Comparison of ENCODE assay signal across 30 cellular contexts in genomic region chr1:209205039-209205438, GRCh38.
"Had no signal": no experiment of that assay in that cellular context is flagged by ENCODE, and none has a peak within 500 bp of the region (broad histone marks: within the 10 kb centered on the region; RNA-seq: fewer than 3 reads in every experiment).

No MANE protein-coding gene starts in this region.

- H3K27me3 ChIP-seq: SJCRH30 had no signal

- H3K9me3 ChIP-seq: adrenal gland, body of pancreas, MG63, SJCRH30 had no signal

- ATAC-seq: activated CD8-positive, alpha-beta T cell treated with anti-CD3 and anti-CD28 coated beads for 36 hours; activated naive CD4-positive, alpha-beta T cell treated with anti-CD3 and anti-CD28 coated beads, Interleukin-2, amount 50 U/mL, for 72 hours; activated T-cell treated with anti-CD3 and anti-CD28 coated beads, Interleukin-2, amount 50 U/mL, for 72 hours; body of pancreas; Panc1 had no signal

- H3K36me3 ChIP-seq: adrenal gland, MG63, SJCRH30 had no signal

- H3K27ac Mint-ChIP-seq: activated CD4-positive, alpha-beta T cell treated with anti-CD3 and anti-CD28 coated beads, Interleukin-2, amount 10 ng/mL, durations not matched to agents 24 days and 14 days; activated CD8-positive, alpha-beta T cell treated with anti-CD3 and anti-CD28 coated beads for 36 hours; activated naive CD4-positive, alpha-beta T cell treated with anti-CD3 and anti-CD28 coated beads for 36 hours; activated naive CD4-positive, alpha-beta T cell treated with anti-CD3 and anti-CD28 coated beads, Interleukin-2, amount 50 U/mL, for 72 hours; activated T-cell treated with anti-CD3 and anti-CD28 coated beads, Interleukin-2, amount 50 U/mL, for 72 hours; activated T-helper 2 cell treated with anti-CD3 and anti-CD28 coated beads, Interferon-gamma antibody, Interleukin-2, Interleukin-4, amounts not matched to agents 10 μg/mL and 5 μg/mL and 100 μg/mL, durations not matched to agents 14 hours and 24 hours and 36 hours had no signal

- FAIRE-seq: astrocyte, bronchial epithelial cell had no signal

- H3K4me3 ChIP-seq: adrenal gland, body of pancreas, MG63, SJCRH30, SK-N-MC had no signal

- DNase-seq: activated CD4-positive, alpha-beta T cell treated with anti-CD3 and anti-CD28 coated beads, Interleukin-2, amount 10 ng/mL, durations not matched to agents 24 days and 14 days; activated CD4-positive, alpha-beta T cell treated with anti-CD3 and anti-CD28 coated beads, Interleukin-2, amount 50 U/mL, for 4 hours; activated CD8-positive, alpha-beta T cell treated with anti-CD3 and anti-CD28 coated beads for 36 hours; activated gamma-delta T cell; activated naive CD4-positive, alpha-beta T cell treated with anti-CD3 and anti-CD28 coated beads for 36 hours; activated T-cell treated with anti-CD3 and anti-CD28 coated beads, Interleukin-2, amount 50 U/mL, for 1 hour; activated T-cell treated with anti-CD3 and anti-CD28 coated beads, Interleukin-2, amount 50 U/mL, for 72 hours; adrenal gland; body of pancreas; caudate nucleus; Kasumi-1; KG1; MG63; NCI-H1048; NCI-H1105 treated with DMSO at 0.1 percent for 48 hours; NCI-H1436; NCI-H1694; NCI-H1930; NCI-H2081 treated with DMSO at 0.1 percent for 48 hours; NCI-H226; NCI-H524 treated with DMSO at 0.1 percent for 48 hours; SHP77; SJCRH30; T1000 had no signal

- H3K36me3 Mint-ChIP-seq: activated naive CD4-positive, alpha-beta T cell treated with anti-CD3 and anti-CD28 coated beads, Interleukin-2, amount 50 U/mL, for 72 hours had no signal

- H3K4me3 Mint-ChIP-seq: activated CD4-positive, alpha-beta T cell treated with anti-CD3 and anti-CD28 coated beads, Interleukin-2, amount 10 ng/mL, durations not matched to agents 24 days and 14 days; activated CD8-positive, alpha-beta T cell treated with anti-CD3 and anti-CD28 coated beads for 36 hours; activated naive CD4-positive, alpha-beta T cell treated with anti-CD3 and anti-CD28 coated beads for 36 hours; activated T-cell treated with anti-CD3 and anti-CD28 coated beads, Interleukin-2, amount 50 U/mL, for 72 hours had no signal

- H3K27ac ChIP-seq: adrenal gland, body of pancreas, SJCRH30, SK-N-MC had no signal

- H3K9me3 Mint-ChIP-seq: activated CD4-positive, alpha-beta T cell treated with anti-CD3 and anti-CD28 coated beads, Interleukin-2, amount 10 ng/mL, durations not matched to agents 24 days and 14 days; activated CD8-positive, alpha-beta T cell treated with anti-CD3 and anti-CD28 coated beads for 36 hours; activated naive CD4-positive, alpha-beta T cell treated with anti-CD3 and anti-CD28 coated beads for 36 hours; activated naive CD4-positive, alpha-beta T cell treated with anti-CD3 and anti-CD28 coated beads, Interleukin-2, amount 50 U/mL, for 72 hours; activated T-cell treated with anti-CD3 and anti-CD28 coated beads, Interleukin-2, amount 50 U/mL, for 72 hours; activated T-helper 2 cell treated with anti-CD3 and anti-CD28 coated beads, Interferon-gamma antibody, Interleukin-2, Interleukin-4, amounts not matched to agents 10 μg/mL and 5 μg/mL and 100 μg/mL, durations not matched to agents 14 hours and 24 hours and 36 hours had no signal
